ENCODE assay signal across 21 cellular contexts in genomic region chr21:42302292-42302650, GRCh38. TPM values are rescaled to one million over a fixed set of nuclear protein-coding genes. Genes with fewer than 3 reads are reported as not detected.
DNase-seq lines count a peak whose midpoint lies in the region; ATAC-seq and TF ChIP-seq lines count a peak whose summit lies in the region.
"Had no signal": no experiment of that assay in that cellular context is flagged by ENCODE, and none has a peak within 500 bp of the region (broad histone marks: within the 10 kb centered on the region; RNA-seq: fewer than 3 reads in every experiment).

No MANE protein-coding gene starts in this region.

- POLR2A ChIA-PET in activated CD4-positive, alpha-beta memory T cell treated with anti-CD3 and anti-CD28 coated beads, Interleukin-2, amount 10 ng/mL, durations not matched to agents 7 days and 5 days (lab: Charles Lee), result no interaction called here

- H3K27me3 Mint-ChIP-seq in activated CD4-positive, alpha-beta memory T cell treated with anti-CD3 and anti-CD28 coated beads, Interleukin-2, amount 10 ng/mL, durations not matched to agents 7 days and 5 days, result peaks cover 6% of the 10 kb centered on the region

- no peak overlapping the region for H3K4me3 ChIP-seq in right atrium auricular region
- no peak overlapping the region for H3K4me3 ChIP-seq in skeletal muscle tissue (ENCODE audit: low read length in 3 of 3)

- H3K36me3 ChIP-seq in right atrium auricular region, result no peaks in the 10 kb centered on the region
- H3K36me3 ChIP-seq in skeletal muscle tissue (ENCODE audit: control insufficient read depth in 3 of 3, insufficient read depth in 3 of 3, low read length in 3 of 3), result peaks cover 8 to 25% (median 18%) of the 10 kb centered on the region in 3 donors

- peak overlapping the region; percentile 57 to 71 for H3K27ac ChIP-seq in right atrium auricular region
- H3K27ac ChIP-seq in skeletal muscle tissue (ENCODE audit: low read depth, low read length), result peak overlapping the region; percentile 37
- H3K27ac ChIP-seq: foreskin keratinocyte, neutrophil, VCaP had no signal

- peak; percentile 38 to 44 for DNase-seq in NCI-H187 (lab: John Stamatoyannopoulos, UW)
- DNase-seq in NCI-H187 treated with DMSO at 0.1 percent for 48 hours (lab: John Stamatoyannopoulos, UW), result no peak
- peak; percentile 58 for DNase-seq in NCI-H345 (lab: John Stamatoyannopoulos, UW)
- no peak for DNase-seq in right atrium auricular region (ENCODE audit: low spot score)
- no peak for DNase-seq in NCI-H524 treated with DMSO at 0.1 percent for 48 hours (lab: John Stamatoyannopoulos, UW)
- no peak for DNase-seq in activated CD4-positive, alpha-beta memory T cell treated with anti-CD3 and anti-CD28 coated beads, Interleukin-2, amount 10 ng/mL, durations not matched to agents 7 days and 5 days
- DNase-seq: activated CD4-positive, alpha-beta T cell treated with anti-CD3 and anti-CD28 coated beads, Interleukin-2, amount 50 U/mL, for 1 hour; activated CD8-positive, alpha-beta memory T cell treated with anti-CD3 and anti-CD28 coated beads, Interleukin-2, amount 50 U/mL, for 48 hours; activated effector memory CD4-positive, alpha-beta T cell treated with anti-CD3 and anti-CD28 coated beads, Interleukin-2, amount 50 U/mL, for 16 hours; foreskin keratinocyte; H9; NCI-H1694 treated with DMSO at 0.1 percent for 48 hours; SIG-M5; stimulated activated naive CD4-positive, alpha-beta T cell treated with Interleukin-2 at 50 U/mL for 16 hours; T-helper 17 cell had no signal

- H3K9me3 Mint-ChIP-seq in activated CD4-positive, alpha-beta memory T cell treated with anti-CD3 and anti-CD28 coated beads, Interleukin-2, amount 10 ng/mL, durations not matched to agents 7 days and 5 days, result no peaks in the 10 kb centered on the region
- H3K9me3 Mint-ChIP-seq: H9 had no signal

- peaks cover 24% of the 10 kb centered on the region for H3K4me1 Mint-ChIP-seq in activated CD4-positive, alpha-beta memory T cell treated with anti-CD3 and anti-CD28 coated beads, Interleukin-2, amount 10 ng/mL, durations not matched to agents 7 days and 5 days

- no peaks in the 10 kb centered on the region for H3K36me3 Mint-ChIP-seq in activated CD4-positive, alpha-beta memory T cell treated with anti-CD3 and anti-CD28 coated beads, Interleukin-2, amount 10 ng/mL, durations not matched to agents 7 days and 5 days (ENCODE audit: low read depth)

- H3K4me1 ChIP-seq in right atrium auricular region (peaks cover 0 to 32% of the 10 kb centered on the region in 2 donors), skeletal muscle tissue (ENCODE audit: control insufficient read depth in 3 of 3, insufficient read depth in 3 of 3, low read length in 3 of 3) (peaks cover 18 to 29% (median 18%) of the 10 kb centered on the region in 3 donors)
- H3K4me1 ChIP-seq: foreskin keratinocyte had no signal

- no peak overlapping the region for H3K9ac ChIP-seq in skeletal muscle tissue (ENCODE audit: low read depth in 1 of 3, low read length in 3 of 3)

- CTCF ChIA-PET in activated CD4-positive, alpha-beta memory T cell treated with anti-CD3 and anti-CD28 coated beads, Interleukin-2, amount 10 ng/mL, durations not matched to agents 7 days and 5 days (lab: Charles Lee), result interaction anchor here (0.9 to 1.9 kb wide), 3 partner anchors 9 to 64 kb away, joined by 3 to 5 read pairs (median 3); no protein-coding TSS in a partner anchor

- H3K27me3 ChIP-seq in right atrium auricular region (no peaks in the 10 kb centered on the region), skeletal muscle tissue (ENCODE audit: control insufficient read depth in 3 of 3, insufficient read depth in 3 of 3, low read length in 3 of 3) (peaks cover 4 to 13% (median 5%) of the 10 kb centered on the region in 3 donors)
- H3K27me3 ChIP-seq: neutrophil had no signal

- H3K4me3 Mint-ChIP-seq in activated CD4-positive, alpha-beta memory T cell treated with anti-CD3 and anti-CD28 coated beads, Interleukin-2, amount 10 ng/mL, durations not matched to agents 7 days and 5 days, result no peak overlapping the region
- H3K4me3 Mint-ChIP-seq: H9, T-helper 17 cell had no signal

- no peak overlapping the region for H3K27ac Mint-ChIP-seq in activated CD4-positive, alpha-beta memory T cell treated with anti-CD3 and anti-CD28 coated beads, Interleukin-2, amount 10 ng/mL, durations not matched to agents 7 days and 5 days
- H3K27ac Mint-ChIP-seq: H9, T-helper 17 cell had no signal

- ATAC-seq in HG03378 (IDR thresholded peaks at IDR 0.05; ENCODE audit: unreplicated experiment), result no peak
- ATAC-seq: foreskin keratinocyte, T-helper 17 cell had no signal

- no peak for TF ChIP-seq CTCF in right atrium auricular region (IDR thresholded peaks at IDR 0.05)

- H3K9me3 ChIP-seq in right atrium auricular region (no peaks in the 10 kb centered on the region), skeletal muscle tissue (ENCODE audit: control insufficient read depth in 3 of 3, low read length in 3 of 3) (no peaks in the 10 kb centered on the region)
- H3K9me3 ChIP-seq: neutrophil had no signal

RNA-seq across cellular contexts. Expression of gene TFF3, which starts 12.9 kb away (rescaled TPM):
- total RNA-seq in right atrium auricular region (1 to 10 TPM; 5.0 TPM), skeletal muscle tissue (5.2 TPM)
- not detected for total RNA-seq in activated CD4-positive, alpha-beta memory T cell treated with anti-CD3 and anti-CD28 coated beads, Interleukin-2, amount 10 ng/mL, durations not matched to agents 7 days and 5 days
- total RNA-seq: foreskin keratinocyte, T-helper 17 cell had no signal

RNA-seq across cellular contexts. Expression of gene TFF2, which starts 48.5 kb away (rescaled TPM):
- not detected for total RNA-seq in right atrium auricular region
- total RNA-seq in skeletal muscle tissue, result not detected
- not detected for total RNA-seq in activated CD4-positive, alpha-beta memory T cell treated with anti-CD3 and anti-CD28 coated beads, Interleukin-2, amount 10 ng/mL, durations not matched to agents 7 days and 5 days
- total RNA-seq: dermis blood vessel endothelial cell, foreskin keratinocyte, H9, sciatic nerve, T-helper 17 cell had no signal

Comparison
In these comparisons a context has a peak if more than half of its experiments do, and no peak if none do; other contexts are left out.
1. DNase-seq: peak in NCI-H187 (2 of 2) and NCI-H345 (single experiment); none in NCI-H187 treated with DMSO at 0.1 percent for 48 hours (single experiment), right atrium auricular region (single experiment), NCI-H524 treated with DMSO at 0.1 percent for 48 hours (single experiment) and activated CD4-positive, alpha-beta memory T cell treated with anti-CD3 and anti-CD28 coated beads, Interleukin-2, amount 10 ng/mL, durations not matched to agents 7 days and 5 days (single experiment).